ENCODE assay signal across 1 cellular context in genomic region chr16:3880623-3881498, GRCh38.
A peak's percentile ranks its signal among the peaks of the same experiment; 100 is the strongest.
TF ChIP-seq lines count a peak whose summit lies in the region.

CREBBP (minus strand) TSS chr16:3880713; CDS start chr16:3879916, 797 bp downstream.

TF ChIP-seq in K562, 482 proteins besides CTCF, POLR2A, EP300 and RAD21 (continued from another document and continues in another):
- TF ChIP-seq NKRF (IDR thresholded peaks at IDR 0.05; ENCODE audit: borderline replicate concordance) (no peak), VEZF1 (CRISPR knock-in tag; IDR thresholded peaks at IDR 0.05) (peak; percentile 99), PTBP1 (IDR thresholded peaks at IDR 0.05; ENCODE audit: low read depth, low read length) (no peak), NCOA4 (IDR thresholded peaks at IDR 0.05; ENCODE audit: partially characterized antibody) (no peak), CBFA2T3 (IDR thresholded peaks at IDR 0.05) (no peak), CBX1 (IDR thresholded peaks at IDR 0.05; ENCODE audit: low read depth) (peak; percentile 45; the same call in 1 of the 2 replicates), SMARCA5 (IDR thresholded peaks at IDR 0.05) (no peak), ZNF830 (CRISPR knock-in tag; IDR thresholded peaks at IDR 0.05) (no peak), ZKSCAN1 (IDR thresholded peaks at IDR 0.05; ENCODE audit: low read depth, low read length) (no peak), HOMEZ (CRISPR knock-in tag; IDR thresholded peaks at IDR 0.05) (no peak), POLR2H (tag; IDR thresholded peaks at IDR 0.05; ENCODE audit: low read depth) (peak; percentile 77), GTF2B (IDR thresholded peaks at IDR 0.05; ENCODE audit: extremely low read depth, insufficient read length) (no peak), FOS (IDR thresholded peaks at IDR 0.05; ENCODE audit: extremely low read depth, insufficient read length) (no peak), PCBP1 (IDR thresholded peaks at IDR 0.05; ENCODE audit: low read depth, low read length, poor library complexity, severe bottlenecking) (peak; percentile 16), ATF1 (CRISPR knock-in tag; IDR thresholded peaks at IDR 0.05) (no peak), ATF1 (tag; IDR thresholded peaks at IDR 0.05) (peak; percentile 66), ZNF212 (CRISPR knock-in tag; IDR thresholded peaks at IDR 0.05) (no peak), ZNF253 (CRISPR knock-in tag; conservative IDR thresholded peaks at IDR 0.05) (no peak), ELK3 (CRISPR knock-in tag; IDR thresholded peaks at IDR 0.05) (no peak), CC2D1A (IDR thresholded peaks at IDR 0.05) (no peak), TAF1 (IDR thresholded peaks at IDR 0.05; ENCODE audit: control insufficient read depth, extremely low read depth, insufficient read depth, low read length, severe bottlenecking) (peak; percentile 67), IFI16 (CRISPR knock-in tag; IDR thresholded peaks at IDR 0.05) (no peak), ZNF318 (IDR thresholded peaks at IDR 0.05; ENCODE audit: borderline replicate concordance in 1 of 2, low read depth in 1 of 2) (no peak), HNRNPUL1 (IDR thresholded peaks at IDR 0.05; ENCODE audit: low read length) (no peak), ARID3B (CRISPR knock-in tag; IDR thresholded peaks at IDR 0.05; ENCODE audit: borderline replicate concordance) (no peak), ZNF134 (CRISPR knock-in tag; conservative IDR thresholded peaks at IDR 0.05) (no peak), ZNF639 (CRISPR knock-in tag; conservative IDR thresholded peaks at IDR 0.05 in 1 of 2, IDR thresholded peaks at IDR 0.05 in 1 of 2) (no peak), ETV6 (IDR thresholded peaks at IDR 0.05; ENCODE audit: borderline replicate concordance in 1 of 2, low read depth in 2 of 2, low read length in 1 of 2) (no peak), ETV6 (CRISPR knock-in tag; IDR thresholded peaks at IDR 0.05; ENCODE audit: borderline replicate concordance) (no peak), ZBTB34 (CRISPR knock-in tag; IDR thresholded peaks at IDR 0.05) (no peak), ZFPM2 (CRISPR knock-in tag; IDR thresholded peaks at IDR 0.05) (no peak), MCM7 (IDR thresholded peaks at IDR 0.05) (no peak), NCOR1 (IDR thresholded peaks at IDR 0.05) (no peak), ZNF584 (CRISPR knock-in tag; IDR thresholded peaks at IDR 0.05; ENCODE audit: low read depth) (no peak), ETS2 (tag; IDR thresholded peaks at IDR 0.05; ENCODE audit: borderline replicate concordance, poor library complexity, severe bottlenecking) (no peak), MLX (CRISPR knock-in tag; conservative IDR thresholded peaks at IDR 0.05) (no peak), ZNF239 (CRISPR knock-in tag; IDR thresholded peaks at IDR 0.05) (no peak), CREB3 (tag; conservative IDR thresholded peaks at IDR 0.05; ENCODE audit: low read depth) (no peak)
